In the genomic region with DNA sequence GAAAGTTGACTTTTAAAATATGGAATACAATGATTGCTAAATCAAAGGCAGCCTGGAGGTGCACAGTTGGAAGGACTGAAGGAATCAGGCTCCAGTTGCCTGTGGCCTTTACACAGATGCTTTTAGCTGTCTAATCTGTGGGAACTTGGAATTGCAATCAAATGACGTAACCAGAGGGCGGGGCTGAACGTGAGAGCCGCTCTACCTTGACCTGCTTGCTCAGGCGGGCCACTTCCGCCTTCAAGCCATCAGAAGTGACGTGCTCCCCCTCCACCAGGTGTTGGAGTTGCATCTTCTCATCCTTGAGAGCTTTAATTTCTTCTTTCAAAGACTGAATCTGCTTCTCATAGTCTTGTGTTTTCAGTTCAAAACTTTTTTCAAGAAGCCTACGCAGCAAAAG, we compare ENCODE assay signal across 11 cellular contexts. TPM values are rescaled to one million over a fixed set of nuclear protein-coding genes. Genes with fewer than 3 reads are reported as not detected.
DNase-seq lines count a peak whose midpoint lies in the region; ATAC-seq, FAIRE-seq and TF ChIP-seq lines count a peak whose summit lies in the region.
"Had no signal": no experiment of that assay in that cellular context is flagged by ENCODE, and none has a peak within 500 bp of the region (broad histone marks: within the 10 kb centered on the region; RNA-seq: fewer than 3 reads in every experiment).

No MANE protein-coding gene starts in this region.

- peak; percentile 68 for DNase-seq in A172 (ENCODE audit: low spot score)
- peak; percentile 77 to 96 (median 93) for DNase-seq in Peyer's patch
- DNase-seq in kidney: peak; percentile 83
- no peak for DNase-seq in activated naive CD4-positive, alpha-beta T cell treated with Interleukin-2 at 50 U/mL for 16 hours
- no peak for DNase-seq in effector memory CD4-positive, alpha-beta T cell

- H3K36me3 ChIP-seq in Peyer's patch (peaks cover 0 to 1% (median 0%) of the 10 kb centered on the region in 3 donors), kidney (ENCODE audit: control insufficient read depth in 1 of 2, insufficient read depth in 2 of 2, low read length in 2 of 2) (peaks cover 2 to 6% of the 10 kb centered on the region in 2 donors)
- no peaks in the 10 kb centered on the region for H3K36me3 ChIP-seq in effector memory CD4-positive, alpha-beta T cell (ENCODE audit: control insufficient read depth, insufficient read depth, low read length)
- H3K36me3 ChIP-seq: thoracic aorta had no signal

- H3K4me1 ChIP-seq in Peyer's patch (peaks cover 0 to 11% (median 3%) of the 10 kb centered on the region in 4 donors), kidney (ENCODE audit: control insufficient read depth in 1 of 2, insufficient read depth in 1 of 2, low read depth in 1 of 2, low read length in 2 of 2) (no peaks in the 10 kb centered on the region)
- H3K4me1 ChIP-seq in effector memory CD4-positive, alpha-beta T cell (ENCODE audit: control insufficient read depth, insufficient read depth, low read length, poor library complexity, severe bottlenecking): peaks cover 5% of the 10 kb centered on the region

- intact Hi-C loops in kidney (cut with DNase I): no loop called here

- peak in 1 of 2 donors; percentile 18 for TF ChIP-seq POLR2A in Peyer's patch (IDR thresholded peaks at IDR 0.05)

- H3K27me3 ChIP-seq in Peyer's patch: no peaks in the 10 kb centered on the region
- H3K27me3 ChIP-seq in effector memory CD4-positive, alpha-beta T cell (replicated peaks; ENCODE audit: control insufficient read depth, insufficient read depth, low read length, poor library complexity, severe bottlenecking): no peaks in the 10 kb centered on the region

- H3K9me3 ChIP-seq in Peyer's patch (no peaks in the 10 kb centered on the region), kidney (ENCODE audit: control insufficient read depth in 1 of 2, low read length in 2 of 2) (no peaks in the 10 kb centered on the region)
- H3K9me3 ChIP-seq in effector memory CD4-positive, alpha-beta T cell (ENCODE audit: control insufficient read depth, low read length): no peaks in the 10 kb centered on the region
- H3K9me3 ChIP-seq: thoracic aorta had no signal

- no peak overlapping the region for H3K9ac ChIP-seq in kidney (ENCODE audit: low read length in 2 of 2)

- TF ChIP-seq CTCF in Peyer's patch (IDR thresholded peaks at IDR 0.05): peak in 1 of 6 experiments; percentile 3
- no peak for TF ChIP-seq CTCF in kidney (IDR thresholded peaks at IDR 0.05; ENCODE audit: borderline replicate concordance, extremely low read depth, insufficient read depth)

- H3K4me3 ChIP-seq in Peyer's patch (no peak overlapping the region), kidney (ENCODE audit: low read length in 2 of 2) (no peak overlapping the region)
- no peak overlapping the region for H3K4me3 ChIP-seq in effector memory CD4-positive, alpha-beta T cell (ENCODE audit: insufficient read depth, low read depth, low read length, poor library complexity, severe bottlenecking)
- H3K4me3 ChIP-seq: lung, thoracic aorta had no signal

- ATAC-seq in GM21423 (IDR thresholded peaks at IDR 0.05; ENCODE audit: unreplicated experiment) (peak; percentile 34), HG02759 (IDR thresholded peaks at IDR 0.05; ENCODE audit: unreplicated experiment) (no peak), GM18502 (IDR thresholded peaks at IDR 0.05; ENCODE audit: poor library complexity, unreplicated experiment) (no peak)
- ATAC-seq: Right ventricle myocardium inferior had no signal

- H3K27ac ChIP-seq in Peyer's patch (peak overlapping the region in 3 of 4 donors; percentile 8 to 78 (median 68)), kidney (ENCODE audit: low read depth in 2 of 2, low read length in 2 of 2) (no peak overlapping the region)
- no peak overlapping the region for H3K27ac ChIP-seq in effector memory CD4-positive, alpha-beta T cell (ENCODE audit: insufficient read depth, low read length, poor library complexity, severe bottlenecking)
- H3K27ac ChIP-seq: thoracic aorta had no signal

- FAIRE-seq in kidney (lab: Jason Lieb, UNC): no peak

RNA-seq across cellular contexts. Expression of a gene that starts 37.7 kb away (rescaled TPM):
- 39.8 and 41.2 TPM in 2 replicates for total RNA-seq in A172 (2014; rRNA removed; shearing (Covaris generic))
- total RNA-seq in Peyer's patch (100 to 1,000 TPM in 1 of 4 donors, 1 to 10 TPM in 3; 6.1 to 120 (median 7.6) TPM), kidney (43.6 TPM)
- polyA plus RNA-seq in kidney (ENCODE audit: insufficient read depth, low read depth, low replicate concordance): 28.3 TPM

Comparison
In these comparisons a context has a peak if more than half of its experiments do, and no peak if none do; other contexts are left out.
1. DNase-seq: peak in A172 (single experiment), Peyer's patch (3 of 3) and kidney (single experiment); none in activated naive CD4-positive, alpha-beta T cell treated with Interleukin-2 at 50 U/mL for 16 hours (single experiment) and effector memory CD4-positive, alpha-beta T cell (0 of 3).
2. H3K27ac ChIP-seq: peak in Peyer's patch (3 of 4); none in kidney (0 of 2) and effector memory CD4-positive, alpha-beta T cell (single experiment).